Comparison of ENCODE assay signal across 1 cellular context in genomic region chr16:3478242-3478925, GRCh38.
TF ChIP-seq lines count a peak whose summit lies in the region.

No MANE protein-coding gene starts in this region.

TF ChIP-seq in H1, 55 proteins besides CTCF, POLR2A, EP300 and RAD21:
- TF ChIP-seq CEBPB (IDR thresholded peaks at IDR 0.05; ENCODE audit: low read depth, low read length) = no peak
- TF ChIP-seq HDAC2 (IDR thresholded peaks at IDR 0.05; ENCODE audit: borderline replicate concordance in 1 of 2, low read depth in 2 of 2, low read length in 2 of 2) = no peak
- no peak for TF ChIP-seq NRF1 (IDR thresholded peaks at IDR 0.05; ENCODE audit: low read depth, low read length)
- TF ChIP-seq CBX5 (IDR thresholded peaks at IDR 0.05; ENCODE audit: low read depth, low read length) = no peak
- TF ChIP-seq BRCA1 (IDR thresholded peaks at IDR 0.05; ENCODE audit: low read depth, low read length) = no peak
- no peak for TF ChIP-seq SIN3A (conservative IDR thresholded peaks at IDR 0.05 in 1 of 2, IDR thresholded peaks at IDR 0.05 in 1 of 2; ENCODE audit: low read depth in 1 of 2, low read length in 2 of 2)
- no peak for TF ChIP-seq CHD7 (IDR thresholded peaks at IDR 0.05; ENCODE audit: insufficient replicate concordance, low read length)
- TF ChIP-seq E2F6 (IDR thresholded peaks at IDR 0.05) = no peak
- TF ChIP-seq JUND (IDR thresholded peaks at IDR 0.05; ENCODE audit: low read length) = no peak
- TF ChIP-seq SUZ12 (IDR thresholded peaks at IDR 0.05; ENCODE audit: low read length) = no peak
